ENCODE assay signal across 2 cellular contexts in genomic region chr4:6662591-6662990, GRCh38.
TF ChIP-seq lines count a peak whose summit lies in the region.

No MANE protein-coding gene starts in this region.

TF ChIP-seq in HepG2, 621 proteins besides CTCF, POLR2A, EP300 and RAD21:
- TF ChIP-seq ZNF629 (CRISPR knock-in tag; conservative IDR thresholded peaks at IDR 0.05) (peak; percentile 78), CEBPB (IDR thresholded peaks at IDR 0.05; ENCODE audit: borderline replicate concordance, low read depth, low read length) (0 out of 2 replicates have a peak, but pooled peaks have one; percentile 14), ZNF263 (CRISPR knock-in tag; IDR thresholded peaks at IDR 0.05) (no peak)

TF ChIP-seq in K562, 482 proteins besides CTCF, POLR2A, EP300 and RAD21:
- TF ChIP-seq RBM25 (IDR thresholded peaks at IDR 0.05; ENCODE audit: low read depth, low read length, severe bottlenecking) (peak; percentile 94), ZNF780A (CRISPR knock-in tag; IDR thresholded peaks at IDR 0.05) (no peak), ZBTB26 (CRISPR knock-in tag; IDR thresholded peaks at IDR 0.05) (no peak), CEBPB (tag; IDR thresholded peaks at IDR 0.05) (peak; percentile 77), ADNP (tag; IDR thresholded peaks at IDR 0.05) (peak; percentile 63; the same call in 1 of the 2 replicates), GATA2 (CRISPR knock-in tag; IDR thresholded peaks at IDR 0.05) (no peak), ZNF75A (CRISPR knock-in tag; IDR thresholded peaks at IDR 0.05) (no peak), KDM1A (IDR thresholded peaks at IDR 0.05) (peak; percentile 37 to 66; a peak in 3 of 4 replicates), BCOR (IDR thresholded peaks at IDR 0.05) (peak; percentile 73), SIX5 (IDR thresholded peaks at IDR 0.05; ENCODE audit: borderline replicate concordance in 1 of 2, insufficient read depth in 1 of 2, low read depth in 1 of 2, low read length in 2 of 2) (no peak)
